In the genomic region with DNA sequence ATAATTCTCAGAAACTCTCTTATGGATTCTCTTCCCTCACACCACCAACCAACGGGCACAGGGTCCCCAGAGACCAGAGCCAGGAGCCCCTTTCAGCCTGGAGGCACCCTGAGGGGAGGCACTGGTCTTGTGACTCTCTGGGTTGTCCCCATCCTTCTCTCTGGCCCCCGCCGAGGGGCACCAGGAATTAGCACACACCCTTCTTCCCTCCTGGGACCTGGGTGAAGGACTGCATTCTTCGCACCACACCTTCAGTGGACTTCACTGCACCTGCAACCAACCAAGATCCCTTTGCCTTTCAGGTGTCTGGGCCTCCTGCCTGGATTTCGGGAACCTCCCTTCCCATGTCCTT, we compare ENCODE assay signal across 13 cellular contexts. TPM values are rescaled to one million over a fixed set of nuclear protein-coding genes. Genes with fewer than 3 reads are reported as not detected.
DNase-seq lines count a peak whose midpoint lies in the region; ATAC-seq and TF ChIP-seq lines count a peak whose summit lies in the region.
"Had no signal": no experiment of that assay in that cellular context is flagged by ENCODE, and none has a peak within 500 bp of the region (broad histone marks: within the 10 kb centered on the region; RNA-seq: fewer than 3 reads in every experiment).

No MANE protein-coding gene starts in this region.

- no peak overlapping the region for H3K56ac ChIP-seq in H9 (ENCODE audit: insufficient read length, low read depth, low read length)

- H3K79me1 ChIP-seq in H9 (ENCODE audit: insufficient read depth, low read depth, low read length, poor library complexity, severe bottlenecking) = no peaks in the 10 kb centered on the region

- H2BK20ac ChIP-seq in H9 (ENCODE audit: low read depth, low read length, poor library complexity, severe bottlenecking) = no peak overlapping the region

- H4K20me1 ChIP-seq in H9 (ENCODE audit: control insufficient read depth, insufficient read depth, insufficient read length) = no peaks in the 10 kb centered on the region

- intact Hi-C loops in activated CD8-positive, alpha-beta T cell treated with anti-CD3 and anti-CD28 coated beads for 36 hours (cut with micrococcal nuclease) = no loop called here
- intact Hi-C loops in transverse colon (cut with DNase I; ENCODE audit: low total_unique reads) = no loop called here

- H3K4me3 Mint-ChIP-seq in activated CD8-positive, alpha-beta T cell treated with anti-CD3 and anti-CD28 coated beads for 36 hours = no peak overlapping the region
- H3K4me3 Mint-ChIP-seq in activated CD8-positive, alpha-beta T cell treated with anti-CD3 and anti-CD28 coated beads, Interleukin-2, amount 10 ng/mL, durations not matched to agents 7 days and 5 days = no peak overlapping the region
- no peak overlapping the region for H3K4me3 Mint-ChIP-seq in H9

- no peaks in the 10 kb centered on the region for H3K27me3 ChIP-seq in neutrophil
- H3K27me3 ChIP-seq in transverse colon = no peaks in the 10 kb centered on the region
- H3K27me3 ChIP-seq in H9 (ENCODE audit: insufficient read depth, low read length) = no peaks in the 10 kb centered on the region; the same call in 1 of the 2 replicates

- peaks cover 10% of the 10 kb centered on the region for H3K4me1 Mint-ChIP-seq in activated CD8-positive, alpha-beta T cell treated with anti-CD3 and anti-CD28 coated beads for 36 hours (ENCODE audit: low read depth)
- peaks cover 16% of the 10 kb centered on the region for H3K4me1 Mint-ChIP-seq in activated CD8-positive, alpha-beta T cell treated with anti-CD3 and anti-CD28 coated beads, Interleukin-2, amount 10 ng/mL, durations not matched to agents 7 days and 5 days (ENCODE audit: low read depth)
- H3K4me1 Mint-ChIP-seq in H9 = peaks cover 7 to 13% of the 10 kb centered on the region in 2 experiments; a peak in 3 of 4 replicates

- no peaks in the 10 kb centered on the region for H3K27me3 Mint-ChIP-seq in activated CD8-positive, alpha-beta T cell treated with anti-CD3 and anti-CD28 coated beads for 36 hours
- H3K27me3 Mint-ChIP-seq in activated CD8-positive, alpha-beta T cell treated with anti-CD3 and anti-CD28 coated beads, Interleukin-2, amount 10 ng/mL, durations not matched to agents 7 days and 5 days (ENCODE audit: low read depth) = no peaks in the 10 kb centered on the region
- no peaks in the 10 kb centered on the region for H3K27me3 Mint-ChIP-seq in H9 (ENCODE audit: low read depth)

- no peak overlapping the region for H3K18ac ChIP-seq in H9 (ENCODE audit: insufficient read length, low read depth, low read length)

- H3K9me3 Mint-ChIP-seq in activated CD8-positive, alpha-beta T cell treated with anti-CD3 and anti-CD28 coated beads for 36 hours = peaks cover 12% of the 10 kb centered on the region
- H3K9me3 Mint-ChIP-seq in activated CD8-positive, alpha-beta T cell treated with anti-CD3 and anti-CD28 coated beads, Interleukin-2, amount 10 ng/mL, durations not matched to agents 7 days and 5 days (ENCODE audit: insufficient read depth) = no peaks in the 10 kb centered on the region
- H3K9me3 Mint-ChIP-seq in H9 = peaks cover 1 to 3% of the 10 kb centered on the region in 2 experiments; a peak in 2 of 5 replicates

- no peak overlapping the region for H2BK12ac ChIP-seq in H9 (ENCODE audit: insufficient read length, low read depth, low read length)

- no peaks in the 10 kb centered on the region for H3K23me2 ChIP-seq in H9 (ENCODE audit: insufficient read length, low read depth, low read length, poor library complexity, severe bottlenecking)

- H3K23ac ChIP-seq in H9 (ENCODE audit: insufficient read length, low read depth, low read length) = no peak overlapping the region

- H3K27ac Mint-ChIP-seq in activated CD8-positive, alpha-beta T cell treated with anti-CD3 and anti-CD28 coated beads for 36 hours = peak overlapping the region; percentile 21
- no peak overlapping the region for H3K27ac Mint-ChIP-seq in activated CD8-positive, alpha-beta T cell treated with anti-CD3 and anti-CD28 coated beads, Interleukin-2, amount 10 ng/mL, durations not matched to agents 7 days and 5 days
- 0 out of 7 replicates have a peak overlapping the region, but pooled peaks of 1 of the 3 experiments have one; percentile 49 for H3K27ac Mint-ChIP-seq in H9

- H3K4me1 ChIP-seq in neutrophil (ENCODE audit: control insufficient read depth in 1 of 2, insufficient read depth in 1 of 2, low read depth in 1 of 2, low read length in 1 of 2) (no peaks in the 10 kb centered on the region), transverse colon (peaks cover 8 to 37% (median 13%) of the 10 kb centered on the region in 4 donors), H9 (ENCODE audit: insufficient read depth, low read length) (no peaks in the 10 kb centered on the region)

- no peak overlapping the region for H3K9ac ChIP-seq in H9 (ENCODE audit: extremely low read depth, insufficient read length, low read length)

- no peak overlapping the region for H2BK120ac ChIP-seq in H9 (ENCODE audit: low read depth, low read length, poor library complexity, severe bottlenecking)

- H3K79me2 ChIP-seq in H9 (ENCODE audit: insufficient read depth, low read length) = no peaks in the 10 kb centered on the region

- no peak overlapping the region for H3K4me2 ChIP-seq in H9 (ENCODE audit: insufficient read depth, insufficient read length, low read length)
- H3K4me2 ChIP-seq: A549 had no signal

- no peak overlapping the region for H4K5ac ChIP-seq in H9 (ENCODE audit: insufficient read length, low read depth, low read length)

- CTCF ChIA-PET in activated CD8-positive, alpha-beta T cell treated with anti-CD3 and anti-CD28 coated beads for 36 hours (lab: Charles Lee) = interaction anchor here (0.7 to 3.1 kb wide), 4 partner anchors 11 to 73 kb away, joined by 4 to 24 read pairs (median 6); no protein-coding TSS in a partner anchor
- CTCF ChIA-PET in activated CD8-positive, alpha-beta T cell treated with anti-CD3 and anti-CD28 coated beads, Interleukin-2, amount 10 ng/mL, durations not matched to agents 7 days and 5 days (lab: Charles Lee) = interaction anchor here (0.9 kb wide), 1 partner anchor 49 kb away, joined by 3 read pairs; no protein-coding TSS in a partner anchor

- no peak for TF ChIP-seq CTCF in activated CD8-positive, alpha-beta T cell treated with anti-CD3 and anti-CD28 coated beads for 36 hours (IDR thresholded peaks at IDR 0.05)
- TF ChIP-seq CTCF in neutrophil (IDR thresholded peaks at IDR 0.05) (no peak), transverse colon (IDR thresholded peaks at IDR 0.05) (no peak), H9 (conservative IDR thresholded peaks at IDR 0.05) (no peak)

- no peak overlapping the region for H3T11ph ChIP-seq in H9 (ENCODE audit: low read length)

- no peak overlapping the region for H3K14ac ChIP-seq in H9 (ENCODE audit: insufficient read depth, low read length)

- DNase-seq in activated CD8-positive, alpha-beta T cell treated with anti-CD3 and anti-CD28 coated beads for 36 hours = no peak
- DNase-seq in activated CD8-positive, alpha-beta T cell treated with anti-CD3 and anti-CD28 coated beads, Interleukin-2, amount 10 ng/mL, durations not matched to agents 7 days and 5 days = no peak
- DNase-seq in transverse colon (no peak), H9 (no peak), NCI-H146 (lab: John Stamatoyannopoulos, UW) (no peak), NCI-H146 treated with DMSO at 0.1 percent for 48 hours (lab: John Stamatoyannopoulos, UW; ENCODE audit: unreplicated experiment) (no peak)
- DNase-seq: activated CD8-positive, alpha-beta memory T cell treated with anti-CD3 and anti-CD28 coated beads for 24 hours; COR-L47; NCI-H1048 had no signal

- no peak overlapping the region for H2BK15ac ChIP-seq in H9 (ENCODE audit: low read depth, low read length)

- TF ChIP-seq POLR2A in transverse colon (IDR thresholded peaks at IDR 0.05) = no peak

- H3K9me3 ChIP-seq in neutrophil (no peaks in the 10 kb centered on the region), transverse colon (no peaks in the 10 kb centered on the region), H9 (ENCODE audit: control insufficient read depth, low read depth, low read length) (no peaks in the 10 kb centered on the region)
- H3K9me3 ChIP-seq: A549 had no signal

- in situ Hi-C loops in transverse colon (cut with MboI; ENCODE audit: low pct_ligation_motif_present in 1 of 4, low pct_unique_long_range_greater_than_20kb in 1 of 4, low sequenced_read_pairs in 3 of 4) = loop anchor here in 3 of 4 donors (5.0 to 10.0 kb wide), 3 partner anchors 58 to 63 kb away; no protein-coding TSS in a partner anchor

- H2BK5ac ChIP-seq in H9 (ENCODE audit: insufficient read length, low read length) = no peak overlapping the region

- H3K36me3 Mint-ChIP-seq in activated CD8-positive, alpha-beta T cell treated with anti-CD3 and anti-CD28 coated beads for 36 hours (ENCODE audit: low read depth) = peaks cover 91% of the 10 kb centered on the region
- H3K36me3 Mint-ChIP-seq in activated CD8-positive, alpha-beta T cell treated with anti-CD3 and anti-CD28 coated beads, Interleukin-2, amount 10 ng/mL, durations not matched to agents 7 days and 5 days (ENCODE audit: low read depth) = peaks cover 87% of the 10 kb centered on the region
- peaks cover 19 to 43% (median 42%) of the 10 kb centered on the region in 3 experiments for H3K36me3 Mint-ChIP-seq in H9 (ENCODE audit: insufficient read depth in 1 of 3, low read depth in 3 of 3)

- TF ChIP-seq EP300 in transverse colon (IDR thresholded peaks at IDR 0.05; ENCODE audit: low read depth) = no peak

- ATAC-seq in activated CD8-positive, alpha-beta T cell treated with anti-CD3 and anti-CD28 coated beads for 36 hours = no peak
- ATAC-seq in activated CD8-positive, alpha-beta T cell treated with anti-CD3 and anti-CD28 coated beads, Interleukin-2, amount 10 ng/mL, durations not matched to agents 7 days and 5 days = no peak
- ATAC-seq: A549 had no signal

- POLR2A ChIA-PET in activated CD8-positive, alpha-beta T cell treated with anti-CD3 and anti-CD28 coated beads for 36 hours (lab: Charles Lee) = no interaction called here
- POLR2A ChIA-PET in activated CD8-positive, alpha-beta T cell treated with anti-CD3 and anti-CD28 coated beads, Interleukin-2, amount 10 ng/mL, durations not matched to agents 7 days and 5 days (lab: Charles Lee) = no interaction called here

- H3K36me3 ChIP-seq in neutrophil (peaks cover 100% of the 10 kb centered on the region), transverse colon (peaks cover 0 to 42% (median 20%) of the 10 kb centered on the region in 4 donors)

- H3K4ac ChIP-seq in H9 (ENCODE audit: low read depth, low read length) = no peak overlapping the region

- 93 to 100% methylated on average over 1 to 5 of the region's 5 CpGs for WGBS in transverse colon (ENCODE audit: low coverage in 1 of 2), 2 donors
- no CpG with 5 or more reads among the region's 5 CpGs for WGBS in H9 (ENCODE audit: extremely low coverage, insufficient read length, low lambda C conversion rate)

- H2AFZ ChIP-seq in H9 (ENCODE audit: low read length) = no peak overlapping the region

- H3K4me3 ChIP-seq in neutrophil (ENCODE audit: low read depth in 1 of 2, low read length in 1 of 2) (no peak overlapping the region), transverse colon (no peak overlapping the region)
- H3K4me3 ChIP-seq: A549 had no signal

- H3K27ac ChIP-seq in cingulate gyrus (ENCODE audit: low read depth, low read length) = peak overlapping the region; percentile 78
- H3K27ac ChIP-seq in neutrophil = peak overlapping the region; percentile 20
- peak overlapping the region; percentile 30 to 76 (median 49) for H3K27ac ChIP-seq in transverse colon
- H3K27ac ChIP-seq in H9 (ENCODE audit: insufficient read length, low read depth, low read length) = no peak overlapping the region
- H3K27ac ChIP-seq: A549 had no signal

- H4K8ac ChIP-seq in H9 (replicated peaks; ENCODE audit: insufficient read length, low read depth, low read length) = no peak overlapping the region

- no peak overlapping the region for H4K91ac ChIP-seq in H9 (ENCODE audit: insufficient read length, low read depth, low read length)

- no peak overlapping the region for H2AK5ac ChIP-seq in H9 (ENCODE audit: insufficient read length, low read length)

RNA-seq across cellular contexts. Expression of a gene that starts 22.1 kb away (rescaled TPM):
- not detected for total RNA-seq in activated CD8-positive, alpha-beta T cell treated with anti-CD3 and anti-CD28 coated beads for 36 hours
- not detected for total RNA-seq in activated CD8-positive, alpha-beta T cell treated with anti-CD3 and anti-CD28 coated beads, Interleukin-2, amount 10 ng/mL, durations not matched to agents 7 days and 5 days
- 1 to 10 TPM in 3 of 4 donors, not detected in 1; 1.7 to 6.6 (median 5.7) TPM for total RNA-seq in transverse colon
- total RNA-seq in H9 (2021) = 4.3 and 7.8 TPM in 2 replicates
- total RNA-seq: NCI-H460 had no signal

RNA-seq across cellular contexts. Expression of a gene that starts 50.7 kb away (rescaled TPM):
- total RNA-seq in activated CD8-positive, alpha-beta T cell treated with anti-CD3 and anti-CD28 coated beads for 36 hours = 100 to 1,000 TPM; 226 to 238 TPM
- 100 to 1,000 TPM; 249 to 277 TPM for total RNA-seq in activated CD8-positive, alpha-beta T cell treated with anti-CD3 and anti-CD28 coated beads, Interleukin-2, amount 10 ng/mL, durations not matched to agents 7 days and 5 days
- total RNA-seq in transverse colon = 100 to 1,000 TPM; 134 to 247 (median 219) TPM
- total RNA-seq in H9 (2021) = 64.0 and 68.1 TPM in 2 replicates
